8 cellular contexts compared by ENCODE assay signal in genomic region chr3:123328851-123329635, GRCh38.
DNase-seq lines count a peak whose midpoint lies in the region; ATAC-seq and TF ChIP-seq lines count a peak whose summit lies in the region.

No MANE protein-coding gene starts in this region.

- DNase-seq in NCI-H510A treated with DMSO at 0.1 percent for 48 hours (lab: John Stamatoyannopoulos, UW) (peak; percentile 59), NCI-H510A (lab: John Stamatoyannopoulos, UW) (no peak), Kasumi-1 (lab: John Stamatoyannopoulos, UW) (peak; percentile 38 to 50), RPMI7951 (ENCODE audit: low read depth) (peak; percentile 40), fibroblast of villous mesenchyme (ENCODE audit: low read depth) (peak; percentile 50), nucleus accumbens (lab: John Stamatoyannopoulos, UW) (peak in 48 of 56 donors; percentile 24 to 86 (median 59)), substantia nigra (lab: John Stamatoyannopoulos, UW) (peak in 44 of 49 donors; percentile 19 to 88 (median 66))

- ATAC-seq in activated T-helper 17 cell treated with anti-CD3 and anti-CD28 coated beads, Interleukin-2, amount 50 U/mL, for 72 hours (replicated peaks): peak; percentile 78

- no peaks in the 10 kb centered on the region for H3K36me3 Mint-ChIP-seq in activated T-helper 17 cell treated with anti-CD3 and anti-CD28 coated beads, Interleukin-2, amount 50 U/mL, for 72 hours (ENCODE audit: low read depth)

- H3K4me1 Mint-ChIP-seq in activated T-helper 17 cell treated with anti-CD3 and anti-CD28 coated beads, Interleukin-2, amount 50 U/mL, for 72 hours: no peaks in the 10 kb centered on the region

- H3K4me3 Mint-ChIP-seq in activated T-helper 17 cell treated with anti-CD3 and anti-CD28 coated beads, Interleukin-2, amount 50 U/mL, for 72 hours: no peak overlapping the region

- no peaks in the 10 kb centered on the region for H3K9me3 Mint-ChIP-seq in activated T-helper 17 cell treated with anti-CD3 and anti-CD28 coated beads, Interleukin-2, amount 50 U/mL, for 72 hours

- H3K27ac ChIP-seq in substantia nigra (ENCODE audit: low read depth, low read length, poor library complexity, severe bottlenecking): no peak overlapping the region

- no peak overlapping the region for H3K4me3 ChIP-seq in fibroblast of villous mesenchyme (ENCODE audit: low read depth, low read length)

- no peak overlapping the region for H3K27ac Mint-ChIP-seq in activated T-helper 17 cell treated with anti-CD3 and anti-CD28 coated beads, Interleukin-2, amount 50 U/mL, for 72 hours

- peaks cover 6% of the 10 kb centered on the region for H3K27me3 Mint-ChIP-seq in activated T-helper 17 cell treated with anti-CD3 and anti-CD28 coated beads, Interleukin-2, amount 50 U/mL, for 72 hours

- peak; percentile 92 for TF ChIP-seq CTCF in fibroblast of villous mesenchyme (IDR thresholded peaks at IDR 0.05; ENCODE audit: insufficient read depth, low read depth, low read length)
